ENCODE assay signal across 17 cellular contexts in the genomic region with DNA sequence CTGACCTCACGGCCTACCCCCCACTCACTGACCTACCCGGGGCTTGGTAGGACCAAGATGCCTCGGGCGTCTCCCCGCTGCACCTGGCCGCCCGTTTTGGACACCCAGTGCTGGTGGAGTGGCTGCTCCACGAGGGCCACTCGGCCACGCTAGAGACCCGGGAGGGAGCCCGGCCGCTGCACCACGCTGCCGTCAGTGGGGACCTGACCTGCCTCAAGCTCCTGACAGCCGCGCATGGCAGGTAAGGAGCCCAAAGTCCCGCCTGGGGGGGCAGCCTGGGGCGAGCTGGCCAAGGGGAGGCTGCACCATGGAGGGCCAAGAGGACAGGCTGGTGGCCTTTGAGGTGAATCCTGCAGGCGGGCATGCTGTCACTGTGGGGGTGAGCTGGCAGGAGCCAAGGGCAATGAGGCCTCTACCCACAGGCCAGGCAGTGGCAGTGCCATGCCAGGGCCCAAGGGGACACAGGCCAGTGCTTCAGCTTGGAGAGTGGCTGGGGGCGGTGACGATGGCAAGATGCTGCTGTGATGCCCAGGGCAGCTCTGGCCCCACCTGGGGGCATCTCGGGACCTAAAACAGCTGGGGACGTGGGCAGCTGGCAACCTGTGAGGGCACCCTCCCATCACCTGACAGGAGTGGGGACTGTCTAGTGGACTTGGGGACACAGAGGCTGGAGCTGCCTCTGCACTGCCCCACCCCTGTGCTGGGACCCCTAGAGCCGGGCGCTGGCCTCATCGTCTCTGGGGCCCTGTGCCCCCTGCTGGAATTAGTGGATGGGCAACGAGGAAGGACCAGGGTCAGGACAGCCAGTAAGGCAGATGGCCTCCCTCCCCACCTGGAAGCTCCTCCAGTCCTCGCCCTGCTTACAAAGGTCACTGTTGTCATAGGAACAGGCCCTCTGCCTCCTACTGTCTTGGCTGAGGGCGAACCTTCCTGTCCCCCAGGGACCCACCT. TPM values are rescaled to one million over a fixed set of nuclear protein-coding genes. Genes with fewer than 3 reads are reported as not detected.
DNase-seq lines count a peak whose midpoint lies in the region; ATAC-seq and TF ChIP-seq lines count a peak whose summit lies in the region.
"Had no signal": no experiment of that assay in that cellular context is flagged by ENCODE, and none has a peak within 500 bp of the region (broad histone marks: within the 10 kb centered on the region; RNA-seq: fewer than 3 reads in every experiment).

No MANE protein-coding gene starts in this region.

- H3K4me3 Mint-ChIP-seq in natural killer cell, result no peak overlapping the region
- H3K4me3 Mint-ChIP-seq in natural killer cell treated with Interleukin-12 subunit alpha and Interleukin-12 subunit beta and Interleukin-15 and Interleukin-18, amount 100 ng/mL, for 72 hours, result no peak overlapping the region
- H3K4me3 Mint-ChIP-seq in dendritic cell treated with granulocyte-macrophage colony-stimulating factor and Interleukin-4, amounts not matched to agents 40 ng/mL and 50 ng/mL, for 4 days, result no peak overlapping the region

- no peaks in the 10 kb centered on the region for H3K27me3 Mint-ChIP-seq in natural killer cell (ENCODE audit: low read depth in 2 of 2)
- H3K27me3 Mint-ChIP-seq in natural killer cell treated with Interleukin-12 subunit alpha and Interleukin-12 subunit beta and Interleukin-15 and Interleukin-18, amount 100 ng/mL, for 72 hours, result no peaks in the 10 kb centered on the region
- no peaks in the 10 kb centered on the region for H3K27me3 Mint-ChIP-seq in dendritic cell treated with granulocyte-macrophage colony-stimulating factor and Interleukin-4, amounts not matched to agents 40 ng/mL and 50 ng/mL, for 4 days

- H3K9me3 ChIP-seq in osteoblast (ENCODE audit: low read depth, low read length), result no peaks in the 10 kb centered on the region

- H3K27ac Mint-ChIP-seq in natural killer cell, result no peak overlapping the region
- no peak overlapping the region for H3K27ac Mint-ChIP-seq in natural killer cell treated with Interleukin-12 subunit alpha and Interleukin-12 subunit beta and Interleukin-15 and Interleukin-18, amount 100 ng/mL, for 72 hours
- peak overlapping the region; percentile 97 for H3K27ac Mint-ChIP-seq in dendritic cell treated with granulocyte-macrophage colony-stimulating factor and Interleukin-4, amounts not matched to agents 40 ng/mL and 50 ng/mL, for 4 days

- H3K4me1 Mint-ChIP-seq in natural killer cell, result no peaks in the 10 kb centered on the region
- no peaks in the 10 kb centered on the region for H3K4me1 Mint-ChIP-seq in natural killer cell treated with Interleukin-12 subunit alpha and Interleukin-12 subunit beta and Interleukin-15 and Interleukin-18, amount 100 ng/mL, for 72 hours (ENCODE audit: low read depth in 2 of 2)
- peaks cover 86% of the 10 kb centered on the region for H3K4me1 Mint-ChIP-seq in dendritic cell treated with granulocyte-macrophage colony-stimulating factor and Interleukin-4, amounts not matched to agents 40 ng/mL and 50 ng/mL, for 4 days (ENCODE audit: low read depth)

- peak; percentile 10 for DNase-seq in natural killer cell
- no peak for DNase-seq in natural killer cell treated with Interleukin-12 subunit alpha and Interleukin-12 subunit beta and Interleukin-15 and Interleukin-18, amount 100 ng/mL, for 72 hours (ENCODE audit: low spot score)
- peak; percentile 75 for DNase-seq in osteoblast (ENCODE audit: insufficient read length, low spot score, missing footprints)
- DNase-seq in caudate nucleus (lab: John Stamatoyannopoulos, UW), result no peak
- no peak for DNase-seq in CD1c-positive myeloid dendritic cell (ENCODE audit: extremely low spot score)
- DNase-seq: DMS153; NCI-H187; NCI-H510A; OCI-M1; stimulated activated CD4-positive, alpha-beta T cell treated with anti-CD3 and anti-CD28 coated beads, Interleukin-15, amount 100 ng/mL, for 24 hours had no signal

- no peak overlapping the region for H3K4me3 ChIP-seq in osteoblast (ENCODE audit: insufficient read depth, low read length)
- H3K4me3 ChIP-seq: SK-N-MC had no signal

- no peaks in the 10 kb centered on the region for H3K27me3 ChIP-seq in osteoblast (ENCODE audit: insufficient read depth, low read length)

- TF ChIP-seq CTCF in natural killer cell (IDR thresholded peaks at IDR 0.05) (no peak), osteoblast (IDR thresholded peaks at IDR 0.05; ENCODE audit: extremely low read depth, low read depth, low read length) (no peak)

- intact Hi-C loops in natural killer cell (cut with micrococcal nuclease), result no loop called here
- intact Hi-C loops in dendritic cell treated with granulocyte-macrophage colony-stimulating factor and Interleukin-4, amounts not matched to agents 40 ng/mL and 50 ng/mL, for 4 days (cut with micrococcal nuclease), result no loop called here

- no peak overlapping the region for H3K4me2 ChIP-seq in osteoblast (ENCODE audit: insufficient read depth, low read length)

- no peaks in the 10 kb centered on the region for H3K36me3 ChIP-seq in osteoblast (ENCODE audit: insufficient read depth, low read length)

- H3K79me2 ChIP-seq in osteoblast (ENCODE audit: insufficient read depth, low read length), result no peaks in the 10 kb centered on the region

- ATAC-seq in natural killer cell, result no peak
- no peak for ATAC-seq in natural killer cell treated with Interleukin-12 subunit alpha and Interleukin-12 subunit beta and Interleukin-15 and Interleukin-18, amount 100 ng/mL, for 72 hours
- no peak for ATAC-seq in GM21390 (IDR thresholded peaks at IDR 0.05; ENCODE audit: unreplicated experiment)
- no peak for ATAC-seq in GM21825 (IDR thresholded peaks at IDR 0.05; ENCODE audit: unreplicated experiment)

- no peaks in the 10 kb centered on the region for H3K9me3 Mint-ChIP-seq in natural killer cell
- H3K9me3 Mint-ChIP-seq in natural killer cell treated with Interleukin-12 subunit alpha and Interleukin-12 subunit beta and Interleukin-15 and Interleukin-18, amount 100 ng/mL, for 72 hours, result no peaks in the 10 kb centered on the region
- H3K9me3 Mint-ChIP-seq in dendritic cell treated with granulocyte-macrophage colony-stimulating factor and Interleukin-4, amounts not matched to agents 40 ng/mL and 50 ng/mL, for 4 days, result no peaks in the 10 kb centered on the region

- H3K27ac ChIP-seq in osteoblast (ENCODE audit: low read depth, low read length) (no peak overlapping the region), caudate nucleus (ENCODE audit: low read depth, low read length) (no peak overlapping the region)
- H3K27ac ChIP-seq: SK-N-MC had no signal

- no peaks in the 10 kb centered on the region for H3K4me1 ChIP-seq in osteoblast (ENCODE audit: insufficient read depth, low read length)

- no peaks in the 10 kb centered on the region for H3K36me3 Mint-ChIP-seq in natural killer cell
- no peaks in the 10 kb centered on the region for H3K36me3 Mint-ChIP-seq in natural killer cell treated with Interleukin-12 subunit alpha and Interleukin-12 subunit beta and Interleukin-15 and Interleukin-18, amount 100 ng/mL, for 72 hours
- H3K36me3 Mint-ChIP-seq in dendritic cell treated with granulocyte-macrophage colony-stimulating factor and Interleukin-4, amounts not matched to agents 40 ng/mL and 50 ng/mL, for 4 days (ENCODE audit: low read depth), result peaks cover 19% of the 10 kb centered on the region

- no peak overlapping the region for H2AFZ ChIP-seq in osteoblast (ENCODE audit: low read length)

- no peaks in the 10 kb centered on the region for H4K20me1 ChIP-seq in osteoblast (ENCODE audit: insufficient read depth, low read length)

RNA-seq across cellular contexts. Expression of a gene that starts 2.0 kb away (rescaled TPM):
- total RNA-seq in natural killer cell, result not detected
- total RNA-seq in natural killer cell treated with Interleukin-12 subunit alpha and Interleukin-12 subunit beta and Interleukin-15 and Interleukin-18, amount 100 ng/mL, for 72 hours, result under 1 TPM in 1 of 2 donors, not detected in 1; 0.19 TPM
- total RNA-seq in osteoblast, result 1.8 and 9.8 TPM in 2 replicates
- total RNA-seq: HT-29, MCF 10A had no signal

RNA-seq across cellular contexts. Expression of a gene that starts 36.3 kb away (rescaled TPM):
- total RNA-seq in natural killer cell, result not detected
- total RNA-seq in natural killer cell treated with Interleukin-12 subunit alpha and Interleukin-12 subunit beta and Interleukin-15 and Interleukin-18, amount 100 ng/mL, for 72 hours, result not detected
- under 0.01 TPM in 2 replicates for total RNA-seq in osteoblast
- total RNA-seq: activated CD8-positive, alpha-beta memory T cell treated with anti-CD3 and anti-CD28 coated beads for 36 hours had no signal

RNA-seq across cellular contexts. Expression of a gene that starts 41.4 kb away (rescaled TPM):
- total RNA-seq in natural killer cell (10 to 100 TPM; 16.3 to 24.6 (median 20.1) TPM), osteoblast (11.6 and 12.4 TPM in 2 replicates)
- 10 to 100 TPM; 46.5 to 99.5 TPM for total RNA-seq in natural killer cell treated with Interleukin-12 subunit alpha and Interleukin-12 subunit beta and Interleukin-15 and Interleukin-18, amount 100 ng/mL, for 72 hours

RNA-seq across cellular contexts. Expression of a gene that starts 56.6 kb away (rescaled TPM):
- total RNA-seq in natural killer cell, result 1 to 10 TPM in 2 of 3 donors, under 1 TPM in 1; 0.33 to 4.8 (median 4.3) TPM
- 1 to 10 TPM in 1 of 2 donors, under 1 TPM in 1; 0.20 to 3.8 TPM for total RNA-seq in natural killer cell treated with Interleukin-12 subunit alpha and Interleukin-12 subunit beta and Interleukin-15 and Interleukin-18, amount 100 ng/mL, for 72 hours
- total RNA-seq in osteoblast, result 0.88 and 1.8 TPM in 2 replicates

Comparison
In these comparisons a context has a peak if more than half of its experiments do, and no peak if none do; other contexts are left out.
1. DNase-seq: peak in natural killer cell (single experiment) and osteoblast (single experiment); none in natural killer cell treated with Interleukin-12 subunit alpha and Interleukin-12 subunit beta and Interleukin-15 and Interleukin-18, amount 100 ng/mL, for 72 hours (single experiment), caudate nucleus (0 of 61) and CD1c-positive myeloid dendritic cell (single experiment).